8 cellular contexts compared by ENCODE assay signal in the genomic region with DNA sequence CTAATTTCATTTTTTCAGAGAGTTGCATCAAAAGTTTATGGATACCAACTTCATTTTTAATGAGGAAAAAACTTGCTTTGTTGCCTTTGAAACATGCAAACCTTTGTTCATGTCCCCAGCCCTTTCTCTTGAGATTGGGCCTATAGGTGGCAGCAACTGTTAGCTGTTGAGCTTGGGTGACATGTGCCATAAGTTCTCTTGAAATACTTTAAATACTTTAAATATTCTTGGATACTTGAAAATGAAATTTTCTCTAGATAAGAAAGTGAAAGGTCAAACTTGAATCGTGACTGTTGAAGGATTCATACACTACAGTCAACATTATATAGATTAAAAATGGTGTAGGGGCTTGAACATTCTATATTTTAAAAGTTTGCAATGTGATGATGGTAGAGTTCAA.
DNase-seq lines count a peak whose midpoint lies in the region; ATAC-seq and TF ChIP-seq lines count a peak whose summit lies in the region.

No MANE protein-coding gene starts in this region.

- H2BK12ac ChIP-seq in trophoblast cell (ENCODE audit: low read length): no peak overlapping the region

- no peak overlapping the region for H3K4ac ChIP-seq in trophoblast cell (ENCODE audit: low read depth, low read length)

- H3K79me1 ChIP-seq in trophoblast cell (ENCODE audit: low read length): peaks cover 2% of the 10 kb centered on the region

- H2AFZ ChIP-seq in trophoblast cell (ENCODE audit: insufficient read depth, low read length, poor library complexity): no peak overlapping the region

- no peak overlapping the region for H2BK120ac ChIP-seq in trophoblast cell (ENCODE audit: insufficient read depth, low read length, poor library complexity)

- no peak overlapping the region for H3K27ac ChIP-seq in trophoblast cell (ENCODE audit: low read depth, low read length)
- H3K27ac ChIP-seq in CD4-positive, alpha-beta T cell (ENCODE audit: low read depth, low read length): no peak overlapping the region

- DNase-seq in Daoy (ENCODE audit: low read depth) (peak; percentile 56), HFFc6 (peak; percentile 68), SHP77 treated with DMSO at 0.1 percent for 48 hours (lab: John Stamatoyannopoulos, UW) (peak; percentile 13), fibroblast of pulmonary artery (ENCODE audit: low read depth) (peak; percentile 90), trophoblast cell (peak; percentile 32 to 69)
- no peak for DNase-seq in CD4-positive, alpha-beta T cell
- DNase-seq in activated T-cell treated with anti-CD3 and anti-CD28 coated beads, Interleukin-2, amount 50 U/mL, for 72 hours: no peak

- peak overlapping the region; percentile 58; the same call in 1 of the 2 replicates for H3K4me3 Mint-ChIP-seq in HFFc6
- H3K4me3 Mint-ChIP-seq in CD4-positive, alpha-beta T cell: no peak overlapping the region
- no peak overlapping the region for H3K4me3 Mint-ChIP-seq in activated T-cell treated with anti-CD3 and anti-CD28 coated beads, Interleukin-2, amount 50 U/mL, for 72 hours

- no peak overlapping the region for H3K9ac ChIP-seq in trophoblast cell (ENCODE audit: low read length)

- H2AK5ac ChIP-seq in trophoblast cell (ENCODE audit: low read length): no peak overlapping the region

- CTCF ChIA-PET in CD4-positive, alpha-beta T cell (lab: Charles Lee): no interaction called here

- H4K12ac ChIP-seq in trophoblast cell (ENCODE audit: low read depth, low read length): no peak overlapping the region

- no peak for ATAC-seq in HG03280 (IDR thresholded peaks at IDR 0.05; ENCODE audit: unreplicated experiment)
- ATAC-seq in CD4-positive, alpha-beta T cell (ENCODE audit: poor library complexity): no peak
- no peak for ATAC-seq in activated T-cell treated with anti-CD3 and anti-CD28 coated beads, Interleukin-2, amount 50 U/mL, for 72 hours (replicated peaks in 1 of 2)

- peak; percentile 81 for TF ChIP-seq CTCF in HFFc6 (IDR thresholded peaks at IDR 0.05)
- peak; percentile 81 for TF ChIP-seq CTCF in fibroblast of pulmonary artery (IDR thresholded peaks at IDR 0.05; ENCODE audit: low read length, missing control alignments)
- TF ChIP-seq CTCF in CD4-positive, alpha-beta T cell (IDR thresholded peaks at IDR 0.05): no peak

- peaks cover 26% of the 10 kb centered on the region for H3K36me3 Mint-ChIP-seq in HFFc6 (ENCODE audit: low read depth)
- H3K36me3 Mint-ChIP-seq in CD4-positive, alpha-beta T cell (ENCODE audit: low read depth): no peaks in the 10 kb centered on the region
- no peaks in the 10 kb centered on the region for H3K36me3 Mint-ChIP-seq in activated T-cell treated with anti-CD3 and anti-CD28 coated beads, Interleukin-2, amount 50 U/mL, for 72 hours (ENCODE audit: insufficient read depth in 2 of 2)

- H3K23ac ChIP-seq in trophoblast cell (ENCODE audit: low read length): no peak overlapping the region

- no peak overlapping the region for H3K4me2 ChIP-seq in trophoblast cell (ENCODE audit: low read length)

- no peaks in the 10 kb centered on the region for H3K79me2 ChIP-seq in trophoblast cell (ENCODE audit: control insufficient read depth, insufficient read depth, low read length, poor library complexity)

- peaks cover 74% of the 10 kb centered on the region for H3K4me1 Mint-ChIP-seq in HFFc6 (ENCODE audit: low read depth)
- H3K4me1 Mint-ChIP-seq in CD4-positive, alpha-beta T cell (ENCODE audit: low read depth): no peaks in the 10 kb centered on the region
- H3K4me1 Mint-ChIP-seq in activated T-cell treated with anti-CD3 and anti-CD28 coated beads, Interleukin-2, amount 50 U/mL, for 72 hours (ENCODE audit: low read depth): no peaks in the 10 kb centered on the region

- H3K27me3 Mint-ChIP-seq in HFFc6 (ENCODE audit: insufficient read depth): no peaks in the 10 kb centered on the region
- no peaks in the 10 kb centered on the region for H3K27me3 Mint-ChIP-seq in CD4-positive, alpha-beta T cell
- no peaks in the 10 kb centered on the region for H3K27me3 Mint-ChIP-seq in activated T-cell treated with anti-CD3 and anti-CD28 coated beads, Interleukin-2, amount 50 U/mL, for 72 hours (ENCODE audit: low read depth)

- no peaks in the 10 kb centered on the region for H3K36me3 ChIP-seq in trophoblast cell (ENCODE audit: control insufficient read depth in 1 of 2, insufficient read depth in 2 of 2, low read length in 2 of 2)

- no peak overlapping the region for H2BK5ac ChIP-seq in trophoblast cell (ENCODE audit: low read depth, low read length, poor library complexity)

- H3K4me3 ChIP-seq in fibroblast of pulmonary artery (replicated peaks; ENCODE audit: low read depth, low read length) (no peak overlapping the region), trophoblast cell (ENCODE audit: low read depth, low read length) (no peak overlapping the region)

- H3K4me1 ChIP-seq in trophoblast cell (ENCODE audit: control insufficient read depth in 1 of 2, insufficient read depth in 2 of 2, low read length in 2 of 2): no peaks in the 10 kb centered on the region

- H3K27me3 ChIP-seq in trophoblast cell (ENCODE audit: insufficient read depth, low read length): no peaks in the 10 kb centered on the region
- H3K27me3 ChIP-seq in CD4-positive, alpha-beta T cell (ENCODE audit: control insufficient read depth, insufficient read depth, low read length): no peaks in the 10 kb centered on the region

- peaks cover 14% of the 10 kb centered on the region for H3K9me3 Mint-ChIP-seq in HFFc6
- H3K9me3 Mint-ChIP-seq in CD4-positive, alpha-beta T cell: no peaks in the 10 kb centered on the region
- H3K9me3 Mint-ChIP-seq in activated T-cell treated with anti-CD3 and anti-CD28 coated beads, Interleukin-2, amount 50 U/mL, for 72 hours: peaks cover under 1 to 4% of the 10 kb centered on the region in 2 donors

- no peak overlapping the region for H3K18ac ChIP-seq in trophoblast cell (ENCODE audit: low read length)

- POLR2A ChIA-PET in CD4-positive, alpha-beta T cell (lab: Charles Lee): no interaction called here

- no peaks in the 10 kb centered on the region for H3K9me3 ChIP-seq in trophoblast cell (ENCODE audit: insufficient read depth, low read depth, low read length)
- no peaks in the 10 kb centered on the region for H3K9me3 ChIP-seq in CD4-positive, alpha-beta T cell (ENCODE audit: control insufficient read depth, low read length)

- H3K27ac Mint-ChIP-seq in HFFc6: peak overlapping the region; percentile 66
- H3K27ac Mint-ChIP-seq in CD4-positive, alpha-beta T cell: no peak overlapping the region
- H3K27ac Mint-ChIP-seq in activated T-cell treated with anti-CD3 and anti-CD28 coated beads, Interleukin-2, amount 50 U/mL, for 72 hours: no peak overlapping the region

- H4K8ac ChIP-seq in trophoblast cell (ENCODE audit: low read depth, low read length): no peak overlapping the region

- no peak overlapping the region for H3K14ac ChIP-seq in trophoblast cell (ENCODE audit: low read length)

- intact Hi-C loops in CD4-positive, alpha-beta T cell (cut with DNase I, micrococcal nuclease): no loop called here

- no CpG with 5 or more reads among the region's 1 CpG for WGBS in trophoblast cell (ENCODE audit: extremely low coverage, insufficient coverage, insufficient read length)

- H4K91ac ChIP-seq in trophoblast cell (ENCODE audit: low read depth, low read length): no peak overlapping the region

Comparison
In these comparisons a context has a peak if more than half of its experiments do, and no peak if none do; other contexts are left out.
1. DNase-seq: peak in Daoy (single experiment), HFFc6 (single experiment), SHP77 treated with DMSO at 0.1 percent for 48 hours (single experiment), fibroblast of pulmonary artery (single experiment) and trophoblast cell (2 of 2); none in CD4-positive, alpha-beta T cell (0 of 10) and activated T-cell treated with anti-CD3 and anti-CD28 coated beads, Interleukin-2, amount 50 U/mL, for 72 hours (0 of 2).